Comparison of ENCODE assay signal across 12 cellular contexts in the genomic region with DNA sequence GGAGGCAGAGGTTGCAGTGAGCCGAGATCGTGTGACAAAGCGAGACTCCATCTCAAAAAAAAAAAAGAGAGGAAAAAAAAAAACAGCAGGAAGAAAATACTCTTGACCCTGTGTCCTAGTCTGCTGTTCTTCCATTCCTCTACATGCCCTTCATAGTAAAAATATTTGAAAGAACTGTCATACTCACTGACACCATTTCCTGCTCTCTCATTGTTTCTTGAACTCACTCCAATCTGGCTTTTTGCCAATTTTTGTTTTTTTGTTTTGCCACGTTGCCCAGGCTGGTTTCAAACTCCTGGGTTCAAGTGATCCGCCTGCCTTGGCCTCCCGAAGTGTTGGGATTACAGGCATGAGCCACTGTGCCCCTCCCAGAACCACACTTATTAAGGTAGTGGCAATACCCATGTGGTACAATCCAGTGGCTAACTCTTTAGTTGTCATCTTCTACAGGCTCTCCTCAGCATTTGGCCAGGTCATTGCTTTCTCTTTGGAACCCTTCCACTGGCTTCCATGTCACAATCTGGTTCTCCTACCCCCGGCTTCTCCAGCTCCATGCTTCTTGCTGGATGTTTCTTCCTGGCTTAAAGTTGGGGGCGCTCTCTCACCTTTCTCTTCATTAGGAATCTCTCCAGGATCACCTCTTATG. TPM values are rescaled to one million over a fixed set of nuclear protein-coding genes. Genes with fewer than 3 reads are reported as not detected.
DNase-seq lines count a peak whose midpoint lies in the region; ATAC-seq and TF ChIP-seq lines count a peak whose summit lies in the region.
"Had no signal": no experiment of that assay in that cellular context is flagged by ENCODE, and none has a peak within 500 bp of the region (broad histone marks: within the 10 kb centered on the region; RNA-seq: fewer than 3 reads in every experiment).

No MANE protein-coding gene starts in this region.

- H3K36me3 ChIP-seq in GM23338 (ENCODE audit: insufficient read depth) (0 out of 2 replicates have a peak, but pooled peaks cover under 1% of the 10 kb centered on the region), fibroblast of lung (ENCODE audit: control insufficient read depth, insufficient read depth, low read length) (no peaks in the 10 kb centered on the region), psoas muscle (ENCODE audit: insufficient read depth in 1 of 2, low read depth in 1 of 2) (no peaks in the 10 kb centered on the region)

- ATAC-seq in GM23338 (no peak), psoas muscle (peak; percentile 81 to 88 (median 84)), HG02759 (IDR thresholded peaks at IDR 0.05; ENCODE audit: unreplicated experiment) (no peak)
- no peak for ATAC-seq in activated naive CD8-positive, alpha-beta T cell treated with anti-CD3 and anti-CD28 coated beads, Interleukin-2, amount 50 U/mL, for 24 hours

- H2AFZ ChIP-seq in GM23338 = no peak overlapping the region
- no peak overlapping the region for H2AFZ ChIP-seq in fibroblast of lung (ENCODE audit: low read length)

- no peaks in the 10 kb centered on the region for H3K4me1 ChIP-seq in GM23338 (ENCODE audit: insufficient read depth)
- H3K4me1 ChIP-seq in fibroblast of lung (ENCODE audit: control insufficient read depth, extremely low read depth, insufficient read depth, low read length) = peaks cover 9% of the 10 kb centered on the region
- H3K4me1 ChIP-seq in psoas muscle = peaks cover 41% of the 10 kb centered on the region

- DNase-seq in GM23338 (ENCODE audit: low spot score) = peak; percentile 18
- peak; percentile 42 for DNase-seq in RPMI8226
- DNase-seq in fibroblast of lung (ENCODE audit: low read depth in 2 of 2) = peak; percentile 69 to 77
- no peak for DNase-seq in psoas muscle
- DNase-seq in pons (ENCODE audit: low spot score) = no peak
- no peak for DNase-seq in activated naive CD8-positive, alpha-beta T cell treated with anti-CD3 and anti-CD28 coated beads, Interleukin-2, amount 50 U/mL, for 24 hours
- no peak for DNase-seq in NCI-H1417 treated with DMSO at 0.1 percent for 48 hours (lab: John Stamatoyannopoulos, UW)
- DNase-seq: head of caudate nucleus, MM.1S, NCI-H774 had no signal

- H3K4me2 ChIP-seq in GM23338 (no peak overlapping the region), fibroblast of lung (ENCODE audit: extremely low read depth, insufficient read depth, low read length) (peak overlapping the region; percentile 20)

- TF ChIP-seq CTCF in GM23338 (conservative IDR thresholded peaks at IDR 0.05; ENCODE audit: low read depth in 2 of 2) (peak; percentile 25 to 48; a peak in 3 of 4 replicates), fibroblast of lung (conservative IDR thresholded peaks at IDR 0.05 in 1 of 2, IDR thresholded peaks at IDR 0.05 in 1 of 2; ENCODE audit: low read depth in 1 of 2, low read length in 2 of 2) (no peak), psoas muscle (IDR thresholded peaks at IDR 0.05) (no peak)

- H3K27ac ChIP-seq in GM23338 (ENCODE audit: low read depth) = no peak overlapping the region
- peak overlapping the region; percentile 23 for H3K27ac ChIP-seq in fibroblast of lung (ENCODE audit: insufficient read depth, low read length)
- H3K27ac ChIP-seq in psoas muscle = peak overlapping the region; percentile 81

- peaks cover 34% of the 10 kb centered on the region for H3K36me3 Mint-ChIP-seq in GM23338 (ENCODE audit: low read depth)
- peaks cover 7% of the 10 kb centered on the region for H3K36me3 Mint-ChIP-seq in activated naive CD8-positive, alpha-beta T cell treated with anti-CD3 and anti-CD28 coated beads, Interleukin-2, amount 50 U/mL, for 24 hours (ENCODE audit: low read depth)

- peaks cover 2% of the 10 kb centered on the region; the same call in 1 of the 3 replicates for H3K4me1 Mint-ChIP-seq in GM23338
- no peaks in the 10 kb centered on the region for H3K4me1 Mint-ChIP-seq in activated naive CD8-positive, alpha-beta T cell treated with anti-CD3 and anti-CD28 coated beads, Interleukin-2, amount 50 U/mL, for 24 hours

- H3K79me2 ChIP-seq in GM23338 (replicated peaks; ENCODE audit: insufficient read depth) (peaks cover 37% of the 10 kb centered on the region), fibroblast of lung (ENCODE audit: control insufficient read depth, insufficient read depth, low read length) (peaks cover 1% of the 10 kb centered on the region)

- H3K27ac Mint-ChIP-seq in GM23338 = no peak overlapping the region
- no peak overlapping the region for H3K27ac Mint-ChIP-seq in activated naive CD8-positive, alpha-beta T cell treated with anti-CD3 and anti-CD28 coated beads, Interleukin-2, amount 50 U/mL, for 24 hours
- H3K27ac Mint-ChIP-seq: brain had no signal

- H3K27me3 Mint-ChIP-seq in GM23338 (ENCODE audit: insufficient read depth, low read depth, poor library complexity) = peaks cover 9% of the 10 kb centered on the region
- peaks cover 10% of the 10 kb centered on the region for H3K27me3 Mint-ChIP-seq in activated naive CD8-positive, alpha-beta T cell treated with anti-CD3 and anti-CD28 coated beads, Interleukin-2, amount 50 U/mL, for 24 hours

- no peaks in the 10 kb centered on the region for H3K9me2 ChIP-seq in GM23338 (ENCODE audit: insufficient read depth)

- H3K4me3 Mint-ChIP-seq in GM23338 = no peak overlapping the region
- H3K4me3 Mint-ChIP-seq in activated naive CD8-positive, alpha-beta T cell treated with anti-CD3 and anti-CD28 coated beads, Interleukin-2, amount 50 U/mL, for 24 hours = no peak overlapping the region
- H3K4me3 Mint-ChIP-seq: brain had no signal

- H3K27me3 ChIP-seq in GM23338 (ENCODE audit: insufficient read depth) (no peaks in the 10 kb centered on the region), fibroblast of lung (ENCODE audit: control insufficient read depth, insufficient read depth, low read length) (no peaks in the 10 kb centered on the region), psoas muscle (ENCODE audit: insufficient read depth in 3 of 3, low read length in 2 of 3) (no peaks in the 10 kb centered on the region)

- H3K4me3 ChIP-seq in GM23338 (no peak overlapping the region), fibroblast of lung (replicated peaks in 1 of 4; ENCODE audit: control extremely low read depth in 1 of 4, insufficient read depth in 1 of 4, low read depth in 3 of 4, low read length in 4 of 4) (no peak overlapping the region), psoas muscle (no peak overlapping the region)

- H4K20me1 ChIP-seq in GM23338 (replicated peaks; ENCODE audit: insufficient read depth) (peaks cover 13% of the 10 kb centered on the region; the same call in 1 of the 2 replicates), fibroblast of lung (ENCODE audit: control insufficient read depth, extremely low read depth, insufficient read depth, low read length) (no peaks in the 10 kb centered on the region)

- no peaks in the 10 kb centered on the region for H3K9me3 ChIP-seq in fibroblast of lung (ENCODE audit: control insufficient read depth, insufficient read depth, low read depth, low read length)
- no peaks in the 10 kb centered on the region for H3K9me3 ChIP-seq in psoas muscle

- 46 to 52% (median 49%) methylated on average over 8 of the region's 8 CpGs for WGBS in psoas muscle, 3 donors

- no peak overlapping the region for H3K9ac ChIP-seq in fibroblast of lung (ENCODE audit: insufficient read depth, low read length)

- no peaks in the 10 kb centered on the region for H3F3A ChIP-seq in GM23338 (replicated peaks; ENCODE audit: low read depth)

- intact Hi-C loops in psoas muscle (cut with DNase I) = loop anchor here in 1 of 2 donors (5.0 kb wide), 1 partner anchor 39 kb away; no protein-coding TSS in a partner anchor

- H3K9me3 Mint-ChIP-seq in GM23338 = peaks cover 22% of the 10 kb centered on the region
- H3K9me3 Mint-ChIP-seq in activated naive CD8-positive, alpha-beta T cell treated with anti-CD3 and anti-CD28 coated beads, Interleukin-2, amount 50 U/mL, for 24 hours = peaks cover 16% of the 10 kb centered on the region

TF ChIP-seq in GM23338, 12 proteins besides CTCF, POLR2A, EP300 and RAD21 (continues in another document):
- TF ChIP-seq STAT1 (IDR thresholded peaks at IDR 0.05; ENCODE audit: unreplicated experiment) (no peak), POLR2AphosphoS5 (IDR thresholded peaks at IDR 0.05; ENCODE audit: low read depth) (no peak)

RNA-seq across cellular contexts. Expression of a gene that starts 12.9 kb away (rescaled TPM):
- total RNA-seq in GM23338 (2014; rRNA removed; shearing (Covaris generic)) = 24.0 and 30.7 TPM in 2 replicates
- 16.8 and 19.5 TPM in 2 replicates for polyA plus RNA-seq in GM23338 (2016; fragmentation: Nextera tagmentation; extraction: Ambion mirVana)
- total RNA-seq in fibroblast of lung = 28.8 and 51.2 TPM in 2 replicates
- 4.6 and 16.3 TPM in 2 replicates for polyA plus RNA-seq in fibroblast of lung
- polyA plus RNA-seq in fibroblast of lung (2012) = 6.2 and 20.1 TPM in 2 replicates
- polyA minus RNA-seq in fibroblast of lung (ENCODE audit: low replicate concordance) = 23.1 and 94.7 TPM in 2 replicates
- total RNA-seq in psoas muscle = 10 to 100 TPM; 22.4 to 46.4 (median 24.9) TPM
- polyA plus RNA-seq in psoas muscle = 1 to 10 TPM; 5.5 to 8.0 (median 8.0) TPM

Comparison
In these comparisons a context has a peak if more than half of its experiments do, and no peak if none do; other contexts are left out.
1. ATAC-seq: peak in psoas muscle (4 of 4); none in GM23338 (single experiment), HG02759 (single experiment) and activated naive CD8-positive, alpha-beta T cell treated with anti-CD3 and anti-CD28 coated beads, Interleukin-2, amount 50 U/mL, for 24 hours (single experiment).
2. DNase-seq: peak in GM23338 (single experiment), RPMI8226 (single experiment) and fibroblast of lung (2 of 2); none in psoas muscle (0 of 2), pons (single experiment), activated naive CD8-positive, alpha-beta T cell treated with anti-CD3 and anti-CD28 coated beads, Interleukin-2, amount 50 U/mL, for 24 hours (single experiment) and NCI-H1417 treated with DMSO at 0.1 percent for 48 hours (single experiment).
3. CTCF ChIP-seq: peak in GM23338 (2 of 2); none in fibroblast of lung (0 of 2) and psoas muscle (single experiment).